ENCODE assay signal across 18 cellular contexts in the genomic region with DNA sequence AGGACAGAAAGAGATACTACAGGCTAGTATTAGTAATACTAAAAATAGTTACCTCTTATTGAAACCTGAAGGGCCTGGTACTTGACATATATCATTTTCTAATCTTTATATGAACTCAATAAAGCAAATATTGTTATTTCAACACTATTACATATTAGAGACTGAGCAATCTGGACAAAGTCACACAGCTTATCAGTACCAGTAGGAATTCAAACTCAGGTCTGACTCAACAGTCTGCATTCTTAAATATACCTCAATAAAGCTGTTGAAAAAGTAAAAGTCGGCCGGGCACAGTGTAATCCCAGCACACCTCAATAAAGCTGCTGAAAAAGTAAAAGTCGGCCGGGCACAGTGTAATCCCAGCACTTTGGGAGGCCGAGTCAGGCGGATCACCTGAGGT.
"Had no signal": no experiment of that assay in that cellular context is flagged by ENCODE, and none has a peak within 500 bp of the region (broad histone marks: within the 10 kb centered on the region; RNA-seq: fewer than 3 reads in every experiment).

No MANE protein-coding gene starts in this region.

- H3K27ac Mint-ChIP-seq: activated naive CD8-positive, alpha-beta T cell treated with anti-CD3 and anti-CD28 coated beads, Interleukin-2, amount 10 ng/mL, durations not matched to agents 7 days and 5 days had no signal

- H3K4me3 Mint-ChIP-seq: activated naive CD8-positive, alpha-beta T cell treated with anti-CD3 and anti-CD28 coated beads, Interleukin-2, amount 10 ng/mL, durations not matched to agents 7 days and 5 days; activated T-cell treated with anti-CD3 and anti-CD28 coated beads, Interleukin-2, amount 50 U/mL, for 4 hours; central memory CD8-positive, alpha-beta T cell had no signal

- H3K27me3 Mint-ChIP-seq: activated naive CD8-positive, alpha-beta T cell treated with anti-CD3 and anti-CD28 coated beads, Interleukin-2, amount 10 ng/mL, durations not matched to agents 7 days and 5 days; central memory CD8-positive, alpha-beta T cell; naive thymus-derived CD4-positive, alpha-beta T cell had no signal

- H3K27me3 ChIP-seq: sigmoid colon, suprapubic skin had no signal

- H3K36me3 ChIP-seq: sigmoid colon, suprapubic skin had no signal

- ATAC-seq: activated T-cell treated with anti-CD3 and anti-CD28 coated beads, Interleukin-2, amount 50 U/mL, for 4 hours; naive thymus-derived CD4-positive, alpha-beta T cell; stimulated activated naive CD8-positive, alpha-beta T cell treated with anti-CD3 and anti-CD28 coated beads, Interleukin-15, Interleukin-2, amounts not matched to agents 100 U/mL and 50 U/mL, for 24 hours had no signal

- DNase-seq: activated CD4-positive, alpha-beta T cell treated with anti-CD3 and anti-CD28 coated beads for 1 hour; activated CD4-positive, alpha-beta T cell treated with anti-CD3 and anti-CD28 coated beads, Interleukin-2, amount 50 U/mL, for 48 hours; activated effector memory CD4-positive, alpha-beta T cell treated with anti-CD3 and anti-CD28 coated beads, Interleukin-2, amount 50 U/mL, for 16 hours; activated naive CD8-positive, alpha-beta T cell treated with anti-CD3 and anti-CD28 coated beads, Interleukin-2, amount 10 ng/mL, durations not matched to agents 7 days and 5 days; activated T-cell treated with anti-CD3 and anti-CD28 coated beads, Interleukin-2, amount 50 U/mL, for 4 hours; aorta; effector memory CD4-positive, alpha-beta T cell; glutamatergic neuron; mammary epithelial cell; naive thymus-derived CD4-positive, alpha-beta T cell; occipital lobe; sigmoid colon; stimulated activated CD4-positive, alpha-beta T cell treated with anti-CD3 and anti-CD28 coated beads, Interleukin-4, amount 100 ng/mL, for 1 hour; stimulated activated CD8-positive, alpha-beta memory T cell treated with anti-CD3 and anti-CD28 coated beads, Interleukin-4, amount 100 ng/mL, for 48 hours; stimulated activated naive CD8-positive, alpha-beta T cell treated with anti-CD3 and anti-CD28 coated beads, Interleukin-15, Interleukin-2, amounts not matched to agents 100 U/mL and 50 U/mL, for 24 hours; T1000 had no signal

- H3K9me3 ChIP-seq: sigmoid colon, suprapubic skin had no signal

- H3K9me3 Mint-ChIP-seq: activated naive CD8-positive, alpha-beta T cell treated with anti-CD3 and anti-CD28 coated beads, Interleukin-2, amount 10 ng/mL, durations not matched to agents 7 days and 5 days; activated T-cell treated with anti-CD3 and anti-CD28 coated beads, Interleukin-2, amount 50 U/mL, for 4 hours; central memory CD8-positive, alpha-beta T cell had no signal

- H3K4me3 ChIP-seq: sigmoid colon, suprapubic skin had no signal

- H3K27ac ChIP-seq: sigmoid colon, suprapubic skin had no signal
